ENCODE assay signal across 8 cellular contexts in the genomic region with DNA sequence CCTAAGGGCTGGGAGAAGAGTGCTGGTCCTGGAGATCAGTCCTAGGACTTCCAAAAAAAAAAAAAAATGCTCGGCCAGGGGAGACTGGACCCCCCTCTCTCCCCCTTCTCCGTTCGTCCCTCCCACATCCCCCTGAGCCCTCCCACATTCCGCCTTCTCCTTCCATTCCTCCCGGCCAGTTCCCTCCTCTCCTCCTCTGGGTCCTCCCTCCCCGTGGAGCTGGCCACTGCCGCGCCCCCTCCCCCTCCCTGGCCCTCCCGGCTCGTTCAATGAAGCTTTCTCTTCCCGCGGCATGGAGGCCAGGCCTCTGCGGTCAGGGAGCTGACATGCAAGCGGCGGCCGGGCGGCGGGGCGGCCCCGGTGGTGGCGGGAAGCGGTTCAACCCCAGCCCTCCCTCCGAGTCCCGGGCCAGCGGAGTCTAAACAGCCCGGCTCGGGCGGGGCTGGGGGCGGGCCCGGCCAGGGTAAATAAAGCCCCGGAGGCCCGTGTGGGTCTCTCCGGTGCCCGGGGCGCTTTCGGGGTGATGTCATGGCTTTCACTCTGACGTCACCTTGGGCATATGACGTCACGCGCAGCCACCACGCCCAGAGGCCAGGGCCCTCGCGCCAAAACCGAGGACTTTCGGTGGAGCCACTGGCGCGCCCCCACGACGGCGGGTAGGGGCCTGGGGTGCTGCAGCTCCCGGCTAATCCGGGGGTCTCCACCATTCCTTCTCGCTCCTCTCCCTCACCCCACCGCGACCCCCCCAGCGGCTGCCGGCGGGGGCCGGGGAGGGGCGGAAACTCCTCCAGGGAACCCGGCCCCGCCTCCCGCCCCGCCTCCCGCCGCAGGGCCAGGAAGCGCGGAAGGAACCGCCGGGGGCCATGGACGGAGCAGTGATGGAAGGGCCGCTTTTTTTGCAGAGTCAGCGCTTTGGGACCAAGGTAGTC. TPM values are rescaled to one million over a fixed set of nuclear protein-coding genes. Genes with fewer than 3 reads are reported as not detected.
A peak's percentile ranks its signal among the peaks of the same experiment; 100 is the strongest.
DNase-seq lines count a peak whose midpoint lies in the region; ATAC-seq and TF ChIP-seq lines count a peak whose summit lies in the region.

DOK1 (plus strand) TSS at position 829 of the 929 bp plus-strand sequence; CDS start at position 864, 35 bp downstream.
A gene with protein sequence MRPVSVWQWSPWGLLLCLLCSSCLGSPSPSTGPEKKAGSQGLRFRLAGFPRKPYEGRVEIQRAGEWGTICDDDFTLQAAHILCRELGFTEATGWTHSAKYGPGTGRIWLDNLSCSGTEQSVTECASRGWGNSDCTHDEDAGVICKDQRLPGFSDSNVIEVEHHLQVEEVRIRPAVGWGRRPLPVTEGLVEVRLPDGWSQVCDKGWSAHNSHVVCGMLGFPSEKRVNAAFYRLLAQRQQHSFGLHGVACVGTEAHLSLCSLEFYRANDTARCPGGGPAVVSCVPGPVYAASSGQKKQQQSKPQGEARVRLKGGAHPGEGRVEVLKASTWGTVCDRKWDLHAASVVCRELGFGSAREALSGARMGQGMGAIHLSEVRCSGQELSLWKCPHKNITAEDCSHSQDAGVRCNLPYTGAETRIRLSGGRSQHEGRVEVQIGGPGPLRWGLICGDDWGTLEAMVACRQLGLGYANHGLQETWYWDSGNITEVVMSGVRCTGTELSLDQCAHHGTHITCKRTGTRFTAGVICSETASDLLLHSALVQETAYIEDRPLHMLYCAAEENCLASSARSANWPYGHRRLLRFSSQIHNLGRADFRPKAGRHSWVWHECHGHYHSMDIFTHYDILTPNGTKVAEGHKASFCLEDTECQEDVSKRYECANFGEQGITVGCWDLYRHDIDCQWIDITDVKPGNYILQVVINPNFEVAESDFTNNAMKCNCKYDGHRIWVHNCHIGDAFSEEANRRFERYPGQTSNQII (minus strand): TSS at position 51 of the 929 bp plus-strand sequence. CDS start 1,308 bp downstream, outside the sequence.

- CTCF ChIA-PET in CD8-positive, alpha-beta memory T cell (lab: Charles Lee): interaction anchor here (1.0 kb wide), 1 partner anchor 163 kb away, joined by 3 read pairs; no protein-coding TSS in a partner anchor

- H3K9me3 Mint-ChIP-seq in CD8-positive, alpha-beta memory T cell: peaks cover 0 to 2% (median 0%) of the 10 kb centered on the region in 5 donors

- DNase-seq in CD8-positive, alpha-beta memory T cell: peak; percentile 79 to 88 (median 83)
- peak; percentile 86 for DNase-seq in HK-2 (ENCODE audit: unreplicated experiment)
- no peak for DNase-seq in RWPE2 (ENCODE audit: low spot score)
- DNase-seq in activated gamma-delta T cell (lab: John Stamatoyannopoulos, UW): peak; percentile 67
- DNase-seq in foreskin fibroblast: peak; percentile 88 to 95
- DNase-seq in stromal cell of bone marrow (ENCODE audit: low read depth): peak; percentile 87

- peak within 1 kb of the TSS; percentile 93 to 99 (median 97) for H3K4me3 Mint-ChIP-seq in CD8-positive, alpha-beta memory T cell

- H3K4me1 ChIP-seq in CD8-positive, alpha-beta memory T cell (ENCODE audit: insufficient read depth, low read length): peaks cover 14% of the 10 kb centered on the region
- H3K4me1 ChIP-seq in RWPE2 (ENCODE audit: insufficient read depth, poor library complexity, severe bottlenecking) (peaks cover 6% of the 10 kb centered on the region), neuron (ENCODE audit: insufficient read depth, low read length) (peaks cover 13% of the 10 kb centered on the region)

- H3K27ac Mint-ChIP-seq in CD8-positive, alpha-beta memory T cell: peak within 1 kb of the TSS; percentile 84 to 99 (median 92)

- peaks cover 10% of the 10 kb centered on the region for H3K27me3 ChIP-seq in CD8-positive, alpha-beta memory T cell (ENCODE audit: insufficient read depth, low read length, poor library complexity, severe bottlenecking)
- H3K27me3 ChIP-seq in RWPE2 (ENCODE audit: insufficient read depth, poor library complexity, severe bottlenecking): no peaks in the 10 kb centered on the region
- no peaks in the 10 kb centered on the region for H3K27me3 ChIP-seq in neuron (ENCODE audit: insufficient read depth, low read length)

- POLR2A ChIA-PET in CD8-positive, alpha-beta memory T cell (lab: Charles Lee): no interaction called here

- peak within 1 kb of the TSS; percentile 79 for H3K27ac ChIP-seq in CD8-positive, alpha-beta memory T cell (ENCODE audit: low read depth, low read length)
- no peak within 1 kb of the TSS for H3K27ac ChIP-seq in RWPE2 (ENCODE audit: poor library complexity, severe bottlenecking)

- H3K27me3 Mint-ChIP-seq in CD8-positive, alpha-beta memory T cell: peaks cover 18 to 24% of the 10 kb centered on the region in 2 donors

- peak within 1 kb of the TSS; percentile 94 for H2AFZ ChIP-seq in neuron (ENCODE audit: low read depth, low read length)

- ATAC-seq in GM19452 (IDR thresholded peaks at IDR 0.05; ENCODE audit: unreplicated experiment) (peak; percentile 61), RWPE2 (ENCODE audit: low read depth) (peak; percentile 66)

- no peaks in the 10 kb centered on the region for H3K36me3 ChIP-seq in CD8-positive, alpha-beta memory T cell (ENCODE audit: insufficient read depth, low read length)
- H3K36me3 ChIP-seq in RWPE2 (ENCODE audit: low read depth): no peaks in the 10 kb centered on the region
- H3K36me3 ChIP-seq in neuron (ENCODE audit: insufficient read depth, low read length): peaks cover 23% of the 10 kb centered on the region

- H3K36me3 Mint-ChIP-seq in CD8-positive, alpha-beta memory T cell: peaks cover 0 to 22% (median 0%) of the 10 kb centered on the region in 3 donors

- peaks cover 4 to 29% (median 16%) of the 10 kb centered on the region in 3 donors for H3K4me1 Mint-ChIP-seq in CD8-positive, alpha-beta memory T cell

- TF ChIP-seq CTCF in RWPE2 (IDR thresholded peaks at IDR 0.05; ENCODE audit: poor library complexity, severe bottlenecking) (no peak), foreskin fibroblast (IDR thresholded peaks at IDR 0.05; ENCODE audit: low read depth, low read length) (no peak)

- peak within 1 kb of the TSS; percentile 95 for H3K4me3 ChIP-seq in CD8-positive, alpha-beta memory T cell (ENCODE audit: low read length)
- peak within 1 kb of the TSS; percentile 64 for H3K4me3 ChIP-seq in RWPE2 (ENCODE audit: severe bottlenecking)
- peak within 1 kb of the TSS; percentile 76 to 78 for H3K4me3 ChIP-seq in foreskin fibroblast (ENCODE audit: low read depth in 1 of 2, low read length in 2 of 2)
- H3K4me3 ChIP-seq in neuron (ENCODE audit: low read length): peak within 1 kb of the TSS; percentile 63

- no peaks in the 10 kb centered on the region for H3K9me3 ChIP-seq in CD8-positive, alpha-beta memory T cell (ENCODE audit: low read length)
- no peaks in the 10 kb centered on the region for H3K9me3 ChIP-seq in RWPE2 (ENCODE audit: severe bottlenecking)
- peaks cover 3% of the 10 kb centered on the region for H3K9me3 ChIP-seq in neuron (ENCODE audit: low read length)

RNA-seq across cellular contexts. Expression of gene DOK1, which starts in this region (rescaled TPM):
- total RNA-seq in CD8-positive, alpha-beta memory T cell: 10 to 100 TPM; 24.4 to 25.2 TPM
- 24.0 TPM for polyA plus RNA-seq in CD8-positive, alpha-beta memory T cell

RNA-seq across cellular contexts. Expression of the second gene that starts in this region (rescaled TPM):
- 1 to 10 TPM in 1 of 2 experiments, under 1 TPM in 1; 0.77 to 1.2 TPM for total RNA-seq in CD8-positive, alpha-beta memory T cell
- polyA plus RNA-seq in CD8-positive, alpha-beta memory T cell: 0.08 TPM
